Comparison of ENCODE assay signal across 1 cellular context in the genomic region with DNA sequence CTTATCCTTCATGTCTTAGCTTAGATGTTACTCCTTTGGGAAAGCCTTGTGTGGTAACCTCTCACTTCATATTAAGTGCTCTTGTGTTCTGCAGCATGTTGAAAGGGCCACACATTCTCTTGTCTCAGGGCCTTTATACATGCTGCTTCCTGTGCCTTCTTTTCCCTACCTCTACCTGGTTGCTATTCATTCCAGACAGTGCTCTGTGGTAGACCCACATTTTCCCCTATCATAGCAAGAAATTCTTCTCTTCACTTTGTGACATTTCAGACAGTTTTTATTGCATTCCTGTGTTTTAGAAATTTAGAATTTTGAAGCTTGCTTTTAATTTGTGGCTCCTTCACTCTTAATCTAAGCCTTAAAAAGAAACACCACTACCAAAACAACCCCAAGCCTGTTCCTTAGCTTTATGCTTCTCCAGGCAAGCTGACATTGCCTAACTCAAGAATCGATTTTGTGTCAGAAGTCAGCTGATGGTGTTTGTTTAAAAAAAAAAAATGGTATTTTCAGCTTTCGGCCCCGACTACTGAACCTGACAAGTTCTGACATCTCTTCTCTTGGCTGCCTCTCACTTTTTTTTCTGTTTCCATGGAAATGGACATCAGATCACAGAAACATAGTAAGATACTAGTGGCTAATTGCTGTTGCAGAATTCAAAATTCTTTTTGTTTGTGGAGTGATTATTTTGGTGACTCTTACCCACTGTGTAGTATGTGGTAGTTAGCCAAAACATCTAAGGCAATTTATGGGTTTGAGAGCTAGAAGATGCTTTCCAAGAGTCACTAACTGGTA.
A peak's percentile ranks its signal among the peaks of the same experiment; 100 is the strongest.
TF ChIP-seq lines count a peak whose summit lies in the region.

No MANE protein-coding gene starts in this region.

TF ChIP-seq in HepG2, 621 proteins besides CTCF, POLR2A, EP300 and RAD21 (continued from another document and continues in another):
- TF ChIP-seq, protein P1, sequence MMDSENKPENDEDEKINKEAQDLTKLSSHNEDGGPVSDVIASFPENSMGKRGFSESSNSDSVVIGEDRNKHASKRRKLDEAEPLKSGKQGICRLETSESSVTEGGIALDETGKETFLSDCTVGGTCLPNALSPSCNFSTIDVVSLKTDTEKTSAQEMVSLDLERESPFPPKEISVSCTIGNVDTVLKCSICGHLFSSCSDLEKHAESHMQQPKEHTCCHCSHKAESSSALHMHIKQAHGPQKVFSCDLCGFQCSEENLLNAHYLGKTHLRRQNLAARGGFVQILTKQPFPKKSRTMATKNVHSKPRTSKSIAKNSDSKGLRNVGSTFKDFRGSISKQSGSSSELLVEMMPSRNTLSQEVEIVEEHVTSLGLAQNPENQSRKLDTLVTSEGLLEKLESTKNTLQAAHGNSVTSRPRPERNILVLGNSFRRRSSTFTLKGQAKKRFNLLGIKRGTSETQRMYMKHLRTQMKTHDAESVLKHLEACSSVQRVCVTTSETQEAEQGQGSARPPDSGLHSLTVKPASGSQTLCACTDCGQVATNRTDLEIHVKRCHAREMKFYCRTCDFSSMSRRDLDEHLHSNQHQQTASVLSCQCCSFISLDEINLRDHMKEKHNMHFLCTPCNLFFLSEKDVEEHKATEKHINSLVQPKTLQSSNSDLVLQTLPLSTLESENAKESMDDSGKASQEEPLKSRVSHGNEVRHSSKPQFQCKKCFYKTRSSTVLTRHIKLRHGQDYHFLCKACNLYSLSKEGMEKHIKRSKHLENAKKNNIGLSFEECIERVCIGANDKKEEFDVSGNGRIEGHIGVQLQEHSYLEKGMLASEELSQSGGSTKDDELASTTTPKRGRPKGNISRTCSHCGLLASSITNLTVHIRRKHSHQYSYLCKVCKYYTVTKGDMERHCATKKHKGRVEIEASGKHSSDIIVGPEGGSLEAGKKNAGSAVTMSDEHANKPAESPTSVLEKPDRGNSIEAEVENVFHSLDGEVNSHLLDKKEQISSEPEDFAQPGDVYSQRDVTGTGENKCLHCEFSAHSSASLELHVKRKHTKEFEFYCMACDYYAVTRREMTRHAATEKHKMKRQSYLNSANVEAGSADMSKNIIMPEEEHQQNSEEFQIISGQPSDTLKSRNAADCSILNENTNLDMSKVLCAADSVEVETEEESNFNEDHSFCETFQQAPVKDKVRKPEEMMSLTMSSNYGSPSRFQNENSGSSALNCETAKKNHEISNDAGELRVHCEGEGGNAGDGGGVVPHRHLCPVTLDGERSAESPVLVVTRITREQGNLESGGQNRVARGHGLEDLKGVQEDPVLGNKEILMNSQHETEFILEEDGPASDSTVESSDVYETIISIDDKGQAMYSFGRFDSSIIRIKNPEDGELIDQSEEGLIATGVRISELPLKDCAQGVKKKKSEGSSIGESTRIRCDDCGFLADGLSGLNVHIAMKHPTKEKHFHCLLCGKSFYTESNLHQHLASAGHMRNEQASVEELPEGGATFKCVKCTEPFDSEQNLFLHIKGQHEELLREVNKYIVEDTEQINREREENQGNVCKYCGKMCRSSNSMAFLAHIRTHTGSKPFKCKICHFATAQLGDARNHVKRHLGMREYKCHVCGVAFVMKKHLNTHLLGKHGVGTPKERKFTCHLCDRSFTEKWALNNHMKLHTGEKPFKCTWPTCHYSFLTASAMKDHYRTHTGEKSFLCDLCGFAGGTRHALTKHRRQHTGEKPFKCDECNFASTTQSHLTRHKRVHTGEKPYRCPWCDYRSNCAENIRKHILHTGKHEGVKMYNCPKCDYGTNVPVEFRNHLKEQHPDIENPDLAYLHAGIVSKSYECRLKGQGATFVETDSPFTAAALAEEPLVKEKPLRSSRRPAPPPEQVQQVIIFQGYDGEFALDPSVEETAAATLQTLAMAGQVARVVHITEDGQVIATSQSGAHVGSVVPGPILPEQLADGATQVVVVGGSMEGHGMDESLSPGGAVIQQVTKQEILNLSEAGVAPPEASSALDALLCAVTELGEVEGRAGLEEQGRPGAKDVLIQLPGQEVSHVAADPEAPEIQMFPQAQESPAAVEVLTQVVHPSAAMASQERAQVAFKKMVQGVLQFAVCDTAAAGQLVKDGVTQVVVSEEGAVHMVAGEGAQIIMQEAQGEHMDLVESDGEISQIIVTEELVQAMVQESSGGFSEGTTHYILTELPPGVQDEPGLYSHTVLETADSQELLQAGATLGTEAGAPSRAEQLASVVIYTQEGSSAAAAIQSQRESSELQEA (CRISPR knock-in tag; IDR thresholded peaks at IDR 0.05; ENCODE audit: not compliant biosample characterization): no peak
- TF ChIP-seq, protein P2, sequence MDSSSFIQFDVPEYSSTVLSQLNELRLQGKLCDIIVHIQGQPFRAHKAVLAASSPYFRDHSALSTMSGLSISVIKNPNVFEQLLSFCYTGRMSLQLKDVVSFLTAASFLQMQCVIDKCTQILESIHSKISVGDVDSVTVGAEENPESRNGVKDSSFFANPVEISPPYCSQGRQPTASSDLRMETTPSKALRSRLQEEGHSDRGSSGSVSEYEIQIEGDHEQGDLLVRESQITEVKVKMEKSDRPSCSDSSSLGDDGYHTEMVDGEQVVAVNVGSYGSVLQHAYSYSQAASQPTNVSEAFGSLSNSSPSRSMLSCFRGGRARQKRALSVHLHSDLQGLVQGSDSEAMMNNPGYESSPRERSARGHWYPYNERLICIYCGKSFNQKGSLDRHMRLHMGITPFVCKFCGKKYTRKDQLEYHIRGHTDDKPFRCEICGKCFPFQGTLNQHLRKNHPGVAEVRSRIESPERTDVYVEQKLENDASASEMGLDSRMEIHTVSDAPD (CRISPR knock-in tag; IDR thresholded peaks at IDR 0.05): peak; percentile 85; the same call in 1 of the 2 replicates
- TF ChIP-seq, protein P3, sequence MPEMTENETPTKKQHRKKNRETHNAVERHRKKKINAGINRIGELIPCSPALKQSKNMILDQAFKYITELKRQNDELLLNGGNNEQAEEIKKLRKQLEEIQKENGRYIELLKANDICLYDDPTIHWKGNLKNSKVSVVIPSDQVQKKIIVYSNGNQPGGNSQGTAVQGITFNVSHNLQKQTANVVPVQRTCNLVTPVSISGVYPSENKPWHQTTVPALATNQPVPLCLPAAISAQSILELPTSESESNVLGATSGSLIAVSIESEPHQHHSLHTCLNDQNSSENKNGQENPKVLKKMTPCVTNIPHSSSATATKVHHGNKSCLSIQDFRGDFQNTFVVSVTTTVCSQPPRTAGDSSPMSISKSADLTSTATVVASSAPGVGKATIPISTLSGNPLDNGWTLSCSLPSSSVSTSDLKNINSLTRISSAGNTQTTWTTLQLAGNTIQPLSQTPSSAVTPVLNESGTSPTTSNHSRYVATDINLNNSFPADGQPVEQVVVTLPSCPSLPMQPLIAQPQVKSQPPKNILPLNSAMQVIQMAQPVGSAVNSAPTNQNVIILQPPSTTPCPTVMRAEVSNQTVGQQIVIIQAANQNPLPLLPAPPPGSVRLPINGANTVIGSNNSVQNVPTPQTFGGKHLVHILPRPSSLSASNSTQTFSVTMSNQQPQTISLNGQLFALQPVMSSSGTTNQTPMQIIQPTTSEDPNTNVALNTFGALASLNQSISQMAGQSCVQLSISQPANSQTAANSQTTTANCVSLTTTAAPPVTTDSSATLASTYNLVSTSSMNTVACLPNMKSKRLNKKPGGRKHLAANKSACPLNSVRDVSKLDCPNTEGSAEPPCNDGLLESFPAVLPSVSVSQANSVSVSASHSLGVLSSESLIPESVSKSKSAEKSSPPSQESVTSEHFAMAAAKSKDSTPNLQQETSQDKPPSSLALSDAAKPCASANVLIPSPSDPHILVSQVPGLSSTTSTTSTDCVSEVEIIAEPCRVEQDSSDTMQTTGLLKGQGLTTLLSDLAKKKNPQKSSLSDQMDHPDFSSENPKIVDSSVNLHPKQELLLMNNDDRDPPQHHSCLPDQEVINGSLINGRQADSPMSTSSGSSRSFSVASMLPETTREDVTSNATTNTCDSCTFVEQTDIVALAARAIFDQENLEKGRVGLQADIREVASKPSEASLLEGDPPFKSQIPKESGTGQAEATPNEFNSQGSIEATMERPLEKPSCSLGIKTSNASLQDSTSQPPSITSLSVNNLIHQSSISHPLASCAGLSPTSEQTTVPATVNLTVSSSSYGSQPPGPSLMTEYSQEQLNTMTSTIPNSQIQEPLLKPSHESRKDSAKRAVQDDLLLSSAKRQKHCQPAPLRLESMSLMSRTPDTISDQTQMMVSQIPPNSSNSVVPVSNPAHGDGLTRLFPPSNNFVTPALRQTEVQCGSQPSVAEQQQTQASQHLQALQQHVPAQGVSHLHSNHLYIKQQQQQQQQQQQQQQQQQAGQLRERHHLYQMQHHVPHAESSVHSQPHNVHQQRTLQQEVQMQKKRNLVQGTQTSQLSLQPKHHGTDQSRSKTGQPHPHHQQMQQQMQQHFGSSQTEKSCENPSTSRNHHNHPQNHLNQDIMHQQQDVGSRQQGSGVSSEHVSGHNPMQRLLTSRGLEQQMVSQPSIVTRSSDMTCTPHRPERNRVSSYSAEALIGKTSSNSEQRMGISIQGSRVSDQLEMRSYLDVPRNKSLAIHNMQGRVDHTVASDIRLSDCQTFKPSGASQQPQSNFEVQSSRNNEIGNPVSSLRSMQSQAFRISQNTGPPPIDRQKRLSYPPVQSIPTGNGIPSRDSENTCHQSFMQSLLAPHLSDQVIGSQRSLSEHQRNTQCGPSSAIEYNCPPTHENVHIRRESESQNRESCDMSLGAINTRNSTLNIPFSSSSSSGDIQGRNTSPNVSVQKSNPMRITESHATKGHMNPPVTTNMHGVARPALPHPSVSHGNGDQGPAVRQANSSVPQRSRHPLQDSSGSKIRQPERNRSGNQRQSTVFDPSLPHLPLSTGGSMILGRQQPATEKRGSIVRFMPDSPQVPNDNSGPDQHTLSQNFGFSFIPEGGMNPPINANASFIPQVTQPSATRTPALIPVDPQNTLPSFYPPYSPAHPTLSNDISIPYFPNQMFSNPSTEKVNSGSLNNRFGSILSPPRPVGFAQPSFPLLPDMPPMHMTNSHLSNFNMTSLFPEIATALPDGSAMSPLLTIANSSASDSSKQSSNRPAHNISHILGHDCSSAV (CRISPR knock-in tag; IDR thresholded peaks at IDR 0.05; ENCODE audit: borderline replicate concordance): no peak
- TF ChIP-seq GTF2F1 (IDR thresholded peaks at IDR 0.05; ENCODE audit: low read length): no peak
- TF ChIP-seq HOXA7 (CRISPR knock-in tag; IDR thresholded peaks at IDR 0.05): no peak
- 0 out of 2 replicates have a peak, but pooled peaks have one; percentile 28 for TF ChIP-seq ZNF510 (CRISPR knock-in tag; IDR thresholded peaks at IDR 0.05; ENCODE audit: low read depth)
- TF ChIP-seq, protein P4, sequence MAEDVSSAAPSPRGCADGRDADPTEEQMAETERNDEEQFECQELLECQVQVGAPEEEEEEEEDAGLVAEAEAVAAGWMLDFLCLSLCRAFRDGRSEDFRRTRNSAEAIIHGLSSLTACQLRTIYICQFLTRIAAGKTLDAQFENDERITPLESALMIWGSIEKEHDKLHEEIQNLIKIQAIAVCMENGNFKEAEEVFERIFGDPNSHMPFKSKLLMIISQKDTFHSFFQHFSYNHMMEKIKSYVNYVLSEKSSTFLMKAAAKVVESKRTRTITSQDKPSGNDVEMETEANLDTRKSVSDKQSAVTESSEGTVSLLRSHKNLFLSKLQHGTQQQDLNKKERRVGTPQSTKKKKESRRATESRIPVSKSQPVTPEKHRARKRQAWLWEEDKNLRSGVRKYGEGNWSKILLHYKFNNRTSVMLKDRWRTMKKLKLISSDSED (CRISPR knock-in tag; IDR thresholded peaks at IDR 0.05): no peak
- no peak for TF ChIP-seq EEA1 (CRISPR knock-in tag; IDR thresholded peaks at IDR 0.05; ENCODE audit: borderline replicate concordance)
- TF ChIP-seq, protein P5, sequence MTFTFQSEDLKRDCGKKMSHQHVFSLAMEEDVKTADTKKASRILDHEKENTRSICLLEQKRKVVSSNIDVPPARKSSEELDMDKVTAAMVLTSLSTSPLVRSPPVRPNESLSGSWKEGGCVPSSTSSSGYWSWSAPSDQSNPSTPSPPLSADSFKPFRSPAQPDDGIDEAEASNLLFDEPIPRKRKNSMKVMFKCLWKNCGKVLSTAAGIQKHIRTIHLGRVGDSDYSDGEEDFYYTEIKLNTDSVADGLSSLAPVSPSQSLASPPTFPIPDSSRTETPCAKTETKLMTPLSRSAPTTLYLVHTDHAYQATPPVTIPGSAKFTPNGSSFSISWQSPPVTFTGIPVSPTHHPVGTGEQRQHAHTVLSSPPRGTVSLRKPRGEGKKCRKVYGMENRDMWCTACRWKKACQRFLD (CRISPR knock-in tag; IDR thresholded peaks at IDR 0.05; ENCODE audit: borderline replicate concordance): no peak
- TF ChIP-seq, protein P6, sequence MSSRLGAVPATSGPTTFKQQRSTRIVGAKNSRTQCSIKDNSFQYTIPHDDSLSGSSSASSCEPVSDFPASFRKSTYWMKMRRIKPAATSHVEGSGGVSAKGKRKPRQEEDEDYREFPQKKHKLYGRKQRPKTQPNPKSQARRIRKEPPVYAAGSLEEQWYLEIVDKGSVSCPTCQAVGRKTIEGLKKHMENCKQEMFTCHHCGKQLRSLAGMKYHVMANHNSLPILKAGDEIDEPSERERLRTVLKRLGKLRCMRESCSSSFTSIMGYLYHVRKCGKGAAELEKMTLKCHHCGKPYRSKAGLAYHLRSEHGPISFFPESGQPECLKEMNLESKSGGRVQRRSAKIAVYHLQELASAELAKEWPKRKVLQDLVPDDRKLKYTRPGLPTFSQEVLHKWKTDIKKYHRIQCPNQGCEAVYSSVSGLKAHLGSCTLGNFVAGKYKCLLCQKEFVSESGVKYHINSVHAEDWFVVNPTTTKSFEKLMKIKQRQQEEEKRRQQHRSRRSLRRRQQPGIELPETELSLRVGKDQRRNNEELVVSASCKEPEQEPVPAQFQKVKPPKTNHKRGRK (CRISPR knock-in tag; IDR thresholded peaks at IDR 0.05): no peak
- TF ChIP-seq ZKSCAN1 (IDR thresholded peaks at IDR 0.05; ENCODE audit: low read length): 0 out of 2 replicates have a peak, but pooled peaks have one; percentile 10
- peak; percentile 98 for TF ChIP-seq FOXA3 (CRISPR knock-in tag; IDR thresholded peaks at IDR 0.05)
- peak; percentile 98 for TF ChIP-seq ZMYM4 (CRISPR knock-in tag; IDR thresholded peaks at IDR 0.05)
- TF ChIP-seq, protein P7, sequence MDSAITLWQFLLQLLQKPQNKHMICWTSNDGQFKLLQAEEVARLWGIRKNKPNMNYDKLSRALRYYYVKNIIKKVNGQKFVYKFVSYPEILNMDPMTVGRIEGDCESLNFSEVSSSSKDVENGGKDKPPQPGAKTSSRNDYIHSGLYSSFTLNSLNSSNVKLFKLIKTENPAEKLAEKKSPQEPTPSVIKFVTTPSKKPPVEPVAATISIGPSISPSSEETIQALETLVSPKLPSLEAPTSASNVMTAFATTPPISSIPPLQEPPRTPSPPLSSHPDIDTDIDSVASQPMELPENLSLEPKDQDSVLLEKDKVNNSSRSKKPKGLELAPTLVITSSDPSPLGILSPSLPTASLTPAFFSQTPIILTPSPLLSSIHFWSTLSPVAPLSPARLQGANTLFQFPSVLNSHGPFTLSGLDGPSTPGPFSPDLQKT (CRISPR knock-in tag; IDR thresholded peaks at IDR 0.05; ENCODE audit: borderline replicate concordance): no peak
- TF ChIP-seq ZNF543 (CRISPR knock-in tag; IDR thresholded peaks at IDR 0.05): no peak
- peak; percentile 74 for TF ChIP-seq SIX1 (CRISPR knock-in tag; IDR thresholded peaks at IDR 0.05; ENCODE audit: borderline replicate concordance)
- TF ChIP-seq, protein P8, sequence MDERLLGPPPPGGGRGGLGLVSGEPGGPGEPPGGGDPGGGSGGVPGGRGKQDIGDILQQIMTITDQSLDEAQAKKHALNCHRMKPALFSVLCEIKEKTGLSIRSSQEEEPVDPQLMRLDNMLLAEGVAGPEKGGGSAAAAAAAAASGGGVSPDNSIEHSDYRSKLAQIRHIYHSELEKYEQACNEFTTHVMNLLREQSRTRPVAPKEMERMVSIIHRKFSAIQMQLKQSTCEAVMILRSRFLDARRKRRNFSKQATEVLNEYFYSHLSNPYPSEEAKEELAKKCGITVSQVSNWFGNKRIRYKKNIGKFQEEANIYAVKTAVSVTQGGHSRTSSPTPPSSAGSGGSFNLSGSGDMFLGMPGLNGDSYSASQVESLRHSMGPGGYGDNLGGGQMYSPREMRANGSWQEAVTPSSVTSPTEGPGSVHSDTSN (CRISPR knock-in tag; IDR thresholded peaks at IDR 0.05): peak; percentile 96
- TF ChIP-seq RFXAP (CRISPR knock-in tag; IDR thresholded peaks at IDR 0.05; ENCODE audit: borderline replicate concordance): no peak
- no peak for TF ChIP-seq ZNF468 (CRISPR knock-in tag; IDR thresholded peaks at IDR 0.05)
- TF ChIP-seq ZKSCAN5 (CRISPR knock-in tag; IDR thresholded peaks at IDR 0.05): no peak
- peak; percentile 93; the same call in 1 of the 2 replicates for TF ChIP-seq KDM3A (CRISPR knock-in tag; IDR thresholded peaks at IDR 0.05; ENCODE audit: low read depth)
- no peak for TF ChIP-seq FOXM1 (CRISPR knock-in tag; IDR thresholded peaks at IDR 0.05)
